In genomic region chr5:14864181-14864812, GRCh38 we compare ENCODE assay signal across 1 cellular context.
TF ChIP-seq lines count a peak whose summit lies in the region.

No MANE protein-coding gene starts in this region.

TF ChIP-seq in HEK293, 187 proteins besides CTCF, POLR2A, EP300 and RAD21 (continued from another document):
- TF ChIP-seq ZBTB11 (tag by site-specific recombination; conservative IDR thresholded peaks at IDR 0.05; ENCODE audit: low read depth) (no peak), INSM2 (tag by site-specific recombination; IDR thresholded peaks at IDR 0.05) (no peak), ATF2 (tag by site-specific recombination; IDR thresholded peaks at IDR 0.05; ENCODE audit: low read depth) (peak; percentile 81), KLF1 (tag by site-specific recombination; IDR thresholded peaks at IDR 0.05) (no peak), ZBTB26 (tag by site-specific recombination; optimal IDR thresholded peaks at IDR 0.05) (no peak), PRDM1 (tag by site-specific recombination; IDR thresholded peaks at IDR 0.05) (no peak), PRDM6 (tag by site-specific recombination; IDR thresholded peaks at IDR 0.05) (peak; percentile 76), KLF8 (tag by site-specific recombination; IDR thresholded peaks at IDR 0.05) (no peak), ZNF16 (tag by site-specific recombination; IDR thresholded peaks at IDR 0.05; ENCODE audit: low read depth) (no peak), SALL2 (tag by site-specific recombination; IDR thresholded peaks at IDR 0.05; ENCODE audit: borderline replicate concordance) (no peak), AEBP2 (tag by site-specific recombination; IDR thresholded peaks at IDR 0.05; ENCODE audit: borderline replicate concordance) (no peak), ZNF580 (tag by site-specific recombination; IDR thresholded peaks at IDR 0.05) (no peak), ZNF221 (tag by site-specific recombination; IDR thresholded peaks at IDR 0.05; ENCODE audit: borderline replicate concordance) (no peak), KLF17 (tag by site-specific recombination; IDR thresholded peaks at IDR 0.05) (no peak), ZNF629 (tag by site-specific recombination; IDR thresholded peaks at IDR 0.05) (peak; percentile 49; the same call in 1 of the 2 replicates), ZXDB (tag by site-specific recombination; IDR thresholded peaks at IDR 0.05) (no peak), SP3 (tag by site-specific recombination; IDR thresholded peaks at IDR 0.05) (no peak), GLIS2 (tag by site-specific recombination; IDR thresholded peaks at IDR 0.05) (no peak), ZNF521 (tag by site-specific recombination; IDR thresholded peaks at IDR 0.05) (no peak), ZNF354C (tag by site-specific recombination; IDR thresholded peaks at IDR 0.05; ENCODE audit: borderline replicate concordance, low read depth) (no peak), OSR2 (tag by site-specific recombination; IDR thresholded peaks at IDR 0.05) (0 out of 2 replicates have a peak, but pooled peaks have one; percentile 13), ZNF404 (tag by site-specific recombination; IDR thresholded peaks at IDR 0.05) (no peak), ZNF548 (tag by site-specific recombination; IDR thresholded peaks at IDR 0.05) (no peak), ZBTB8A (tag by site-specific recombination; IDR thresholded peaks at IDR 0.05) (0 out of 2 replicates have a peak, but pooled peaks have one; percentile 13), ZNF391 (tag by site-specific recombination; IDR thresholded peaks at IDR 0.05; ENCODE audit: borderline replicate concordance, low read depth) (no peak), ZSCAN5A (tag by site-specific recombination; IDR thresholded peaks at IDR 0.05) (no peak)
